Comparison of ENCODE assay signal across 8 cellular contexts in the genomic region with DNA sequence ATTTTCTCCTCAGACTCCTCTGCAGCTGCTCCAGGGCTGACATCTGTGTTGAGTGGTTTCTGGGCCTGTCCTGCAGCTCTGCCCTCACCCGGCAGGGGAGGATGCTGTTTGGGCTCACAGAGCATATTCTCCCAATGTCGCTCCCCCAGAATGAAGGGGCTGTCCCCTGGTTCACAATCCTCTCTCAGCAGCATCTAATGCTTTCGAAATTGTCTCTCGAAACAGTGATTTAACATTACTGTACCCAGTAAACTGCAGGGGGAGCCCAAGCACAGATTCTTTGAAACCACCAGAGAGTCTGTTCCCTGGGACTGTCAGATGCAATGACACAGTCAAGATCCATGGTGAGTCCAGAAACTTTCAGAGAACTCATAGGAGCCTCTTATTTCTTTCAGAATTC.
A peak's percentile ranks its signal among the peaks of the same experiment; 100 is the strongest.
DNase-seq lines count a peak whose midpoint lies in the region; ATAC-seq and TF ChIP-seq lines count a peak whose summit lies in the region.
"Not testable (repeated sequence)": the region's sequence is repeated elsewhere in the genome, so short reads cannot be mapped to it uniquely, and the experiment has no call there.

No MANE protein-coding gene starts in this region.

- intact Hi-C loops in MCF 10A (cut with micrococcal nuclease), result loop anchor here (10.0 kb wide), 1 partner anchor 63 kb away; no protein-coding TSS in a partner anchor

- ATAC-seq in HG02973 (IDR thresholded peaks at IDR 0.05; ENCODE audit: unreplicated experiment) (peak; percentile 47), memory B cell (ENCODE audit: low read depth) (peak; percentile 63)
- peak; percentile 83 for ATAC-seq in activated CD8-positive, alpha-beta T cell treated with anti-CD3 and anti-CD28 coated beads, Interleukin-2, amount 10 ng/mL, durations not matched to agents 7 days and 5 days

- DNase-seq in DMS114 treated with DMSO at 0.1 percent for 48 hours (lab: John Stamatoyannopoulos, UW; ENCODE audit: unreplicated experiment) (peak; percentile 28), NCI-H1417 (lab: John Stamatoyannopoulos, UW) (peak; percentile 7 to 80 (median 35)), SHP77 (lab: John Stamatoyannopoulos, UW) (peak; percentile 12 to 43), MCF 10A (ENCODE audit: unreplicated experiment) (peak; percentile 45), memory B cell (ENCODE audit: low spot score in 2 of 2) (peak; percentile 38 to 40)
- DNase-seq in activated CD8-positive, alpha-beta T cell treated with anti-CD3 and anti-CD28 coated beads, Interleukin-2, amount 10 ng/mL, durations not matched to agents 7 days and 5 days, result peak; percentile 81
- DNase-seq in stimulated activated CD8-positive, alpha-beta memory T cell treated with anti-CD3 and anti-CD28 coated beads, Interleukin-7, amount 100 ng/mL, for 4 hours (ENCODE audit: low read depth in 2 of 2), result peak; percentile 3 to 13

- peaks cover 27% of the 10 kb centered on the region for H3K4me1 Mint-ChIP-seq in activated CD8-positive, alpha-beta T cell treated with anti-CD3 and anti-CD28 coated beads, Interleukin-2, amount 10 ng/mL, durations not matched to agents 7 days and 5 days (ENCODE audit: low read depth)
- H3K4me1 Mint-ChIP-seq in MCF 10A (ENCODE audit: insufficient read depth, unreplicated experiment), result not testable (repeated sequence)
- peaks cover 11% of the 10 kb centered on the region for H3K4me1 Mint-ChIP-seq in memory B cell

- peaks cover 27% of the 10 kb centered on the region for H3K27me3 Mint-ChIP-seq in activated CD8-positive, alpha-beta T cell treated with anti-CD3 and anti-CD28 coated beads, Interleukin-2, amount 10 ng/mL, durations not matched to agents 7 days and 5 days (ENCODE audit: low read depth)
- peaks cover 45% of the 10 kb centered on the region for H3K27me3 Mint-ChIP-seq in MCF 10A (ENCODE audit: insufficient read depth, unreplicated experiment)
- H3K27me3 Mint-ChIP-seq in memory B cell, result not testable (repeated sequence)

- not testable (repeated sequence) for H3K9me3 Mint-ChIP-seq in activated CD8-positive, alpha-beta T cell treated with anti-CD3 and anti-CD28 coated beads, Interleukin-2, amount 10 ng/mL, durations not matched to agents 7 days and 5 days (ENCODE audit: insufficient read depth); MCF 10A (ENCODE audit: unreplicated experiment); memory B cell

- POLR2A ChIA-PET in activated CD8-positive, alpha-beta T cell treated with anti-CD3 and anti-CD28 coated beads, Interleukin-2, amount 10 ng/mL, durations not matched to agents 7 days and 5 days (lab: Charles Lee); MCF 10A (lab: Yijun Ruan, JAX): not testable (repeated sequence)

- not testable (repeated sequence) for BruUV-seq in MCF 10A (replicated peaks; lab: Mats Ljungman, UMichigan)

- CTCF ChIA-PET in activated CD8-positive, alpha-beta T cell treated with anti-CD3 and anti-CD28 coated beads, Interleukin-2, amount 10 ng/mL, durations not matched to agents 7 days and 5 days (lab: Charles Lee), result interaction anchor here (0.8 to 4.4 kb wide), 22 partner anchors 9 to 251 kb away, joined by 3 to 48 read pairs (median 8); no protein-coding TSS in a partner anchor
- CTCF ChIA-PET in MCF 10A (lab: Yijun Ruan, JAX), result interaction anchor here (0.7 to 2.2 kb wide), 4 partner anchors 12 to 434 kb away, joined by 3 to 5 read pairs (median 5); no protein-coding TSS in a partner anchor

- H3K27ac Mint-ChIP-seq in activated CD8-positive, alpha-beta T cell treated with anti-CD3 and anti-CD28 coated beads, Interleukin-2, amount 10 ng/mL, durations not matched to agents 7 days and 5 days; MCF 10A (ENCODE audit: low read depth, unreplicated experiment); memory B cell: not testable (repeated sequence)

- TF ChIP-seq CTCF in MCF 10A (IDR thresholded peaks at IDR 0.05; ENCODE audit: unreplicated experiment), result peak; percentile 33

- H3K36me3 Mint-ChIP-seq in activated CD8-positive, alpha-beta T cell treated with anti-CD3 and anti-CD28 coated beads, Interleukin-2, amount 10 ng/mL, durations not matched to agents 7 days and 5 days (ENCODE audit: low read depth); MCF 10A (ENCODE audit: insufficient read depth, unreplicated experiment); memory B cell: not testable (repeated sequence)

- not testable (repeated sequence) for H3K4me3 Mint-ChIP-seq in activated CD8-positive, alpha-beta T cell treated with anti-CD3 and anti-CD28 coated beads, Interleukin-2, amount 10 ng/mL, durations not matched to agents 7 days and 5 days; MCF 10A (ENCODE audit: unreplicated experiment); memory B cell

Comparison
In these comparisons a context has a peak if more than half of its experiments do, and no peak if none do; other contexts are left out.
1. Peak in every context shown above with its lines: DNase-seq and ATAC-seq.
2. DNase-seq: peak in every context shown above with its lines; median percentile 81 in activated CD8-positive, alpha-beta T cell treated with anti-CD3 and anti-CD28 coated beads, Interleukin-2, amount 10 ng/mL, durations not matched to agents 7 days and 5 days; 45 in MCF 10A; 39 in memory B cell; 35 in NCI-H1417; 28 in DMS114 treated with DMSO at 0.1 percent for 48 hours; 28 in SHP77; 8 in stimulated activated CD8-positive, alpha-beta memory T cell treated with anti-CD3 and anti-CD28 coated beads, Interleukin-7, amount 100 ng/mL, for 4 hours.